ENCODE assay signal across 1 cellular context in genomic region chr16:57693539-57693938, GRCh38.
TF ChIP-seq lines count a peak whose summit lies in the region.

No MANE protein-coding gene starts in this region.

TF ChIP-seq in HepG2, 621 proteins besides CTCF, POLR2A, EP300 and RAD21 (continued from another document):
- TF ChIP-seq ZBTB43 (CRISPR knock-in tag; conservative IDR thresholded peaks at IDR 0.05) = no peak
